Comparison of ENCODE assay signal across 9 cellular contexts in the genomic region with DNA sequence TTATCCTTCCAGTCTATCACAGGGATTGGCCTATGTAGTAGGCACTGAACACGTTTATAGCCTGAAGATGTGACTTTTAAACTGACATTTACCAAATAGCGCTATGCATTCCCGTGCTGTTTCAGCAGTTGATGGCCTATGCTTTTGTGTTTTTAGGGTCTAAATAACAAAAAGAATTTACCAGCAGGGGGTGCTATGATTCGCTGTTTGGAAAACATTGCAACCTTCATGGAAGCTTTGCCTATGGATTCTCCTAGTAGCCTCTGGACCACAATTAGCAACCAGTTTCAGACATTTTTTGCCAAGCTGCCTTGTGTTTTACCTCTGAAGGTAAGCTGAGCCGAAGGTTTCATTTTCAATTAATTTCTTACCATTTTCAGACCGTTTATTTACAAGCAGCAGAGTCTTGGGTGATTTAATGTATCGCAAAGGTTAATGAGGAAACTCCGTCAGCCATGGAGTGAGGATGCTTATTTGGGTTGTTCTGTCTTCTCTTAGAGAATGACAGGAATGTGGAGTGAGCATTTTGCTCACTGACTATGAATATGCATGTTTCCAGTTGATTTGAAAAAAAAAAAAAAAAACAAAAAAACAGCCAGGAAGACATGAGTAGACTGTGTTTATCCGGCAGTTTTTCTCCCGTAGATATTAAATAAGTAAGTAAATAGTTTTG.
A peak's percentile ranks its signal among the peaks of the same experiment; 100 is the strongest.
DNase-seq lines count a peak whose midpoint lies in the region; ATAC-seq and TF ChIP-seq lines count a peak whose summit lies in the region.
"Had no signal": no experiment of that assay in that cellular context is flagged by ENCODE, and none has a peak within 500 bp of the region (broad histone marks: within the 10 kb centered on the region; RNA-seq: fewer than 3 reads in every experiment).

No MANE protein-coding gene starts in this region.

- POLR2A ChIA-PET in A673 (lab: Charles Lee; ENCODE audit: low non-redundant PET), result interaction anchor here (0.6 kb wide), 1 partner anchor 45 kb away, joined by 4 read pairs; no protein-coding TSS in a partner anchor

- in situ Hi-C loops in transverse colon (cut with MboI; ENCODE audit: low pct_ligation_motif_present in 1 of 4, low pct_unique_long_range_greater_than_20kb in 1 of 4, low sequenced_read_pairs in 3 of 4), result loop anchor here (10.0 to 25.0 kb wide), 3 partner anchors 230 to 250 kb away; no protein-coding TSS in a partner anchor

- no peaks in the 10 kb centered on the region for H3K36me3 ChIP-seq in A673 (ENCODE audit: insufficient read depth, low read length, poor library complexity, severe bottlenecking)
- H3K36me3 ChIP-seq in transverse colon, result no peaks in the 10 kb centered on the region

- peak; percentile 78 for DNase-seq in A673 (ENCODE audit: low spot score)
- peak; percentile 29 for DNase-seq in GM10266 (ENCODE audit: extremely low spot score)
- DNase-seq in NCI-H2107 treated with DMSO at 0.1 percent for 48 hours (lab: John Stamatoyannopoulos, UW; ENCODE audit: unreplicated experiment), result peak; percentile 59
- DNase-seq in amniotic stem cell (lab: John Stamatoyannopoulos, UW), result peak; percentile 68
- peak; percentile 69 for DNase-seq in iPS DF 4.7 (ENCODE audit: extremely low read depth, low spot score)
- DNase-seq in transverse colon, result no peak
- no peak for DNase-seq in stimulated activated CD4-positive, alpha-beta T cell treated with anti-CD3 and anti-CD28 coated beads, Interleukin-2, amount 100 ng/mL, for 48 hours

- no TSS peak for BruUV-seq in A673 (replicated peaks; lab: Mats Ljungman, UMichigan)

- no peaks in the 10 kb centered on the region for H3K4me1 ChIP-seq in A673 (ENCODE audit: insufficient read depth, low read length, poor library complexity, severe bottlenecking)
- no peaks in the 10 kb centered on the region for H3K4me1 ChIP-seq in transverse colon

- TF ChIP-seq CTCF in A673 (conservative IDR thresholded peaks at IDR 0.05; ENCODE audit: low read depth, low read length) (peak; percentile 65), GM10266 (IDR thresholded peaks at IDR 0.05; ENCODE audit: control insufficient read depth, insufficient read depth, low read depth, missing control alignments) (peak; percentile 49), transverse colon (IDR thresholded peaks at IDR 0.05) (peak; percentile 36 to 55 (median 50))

- H3K27me3 ChIP-seq in A673 (replicated peaks; ENCODE audit: insufficient read depth, low read depth, low read length, poor library complexity) (peaks cover 14% of the 10 kb centered on the region), transverse colon (peaks cover 5% of the 10 kb centered on the region)

- TF ChIP-seq POLR2A in transverse colon (IDR thresholded peaks at IDR 0.05), result no peak

- WGBS in transverse colon (ENCODE audit: low coverage in 1 of 2), 2 donors, result 38 to 40% methylated on average over 10 of the region's 10 CpGs

- TF ChIP-seq EP300 in transverse colon (IDR thresholded peaks at IDR 0.05; ENCODE audit: low read depth), result no peak

- CTCF ChIA-PET in A673 (lab: Charles Lee), result interaction anchor here (0.7 to 1.8 kb wide), 3 partner anchors 248 to 481 kb away, joined by 4 to 11 read pairs (median 4); no protein-coding TSS in a partner anchor

- H3K9me3 ChIP-seq in A673 (ENCODE audit: low read depth, low read length, poor library complexity, severe bottlenecking) (no peaks in the 10 kb centered on the region), transverse colon (no peaks in the 10 kb centered on the region)

- intact Hi-C loops in A673 (cut with micrococcal nuclease; ENCODE audit: unreplicated experiment) (loop anchor here (2.0 to 10.0 kb wide), 3 partner anchors 238 to 350 kb away; no protein-coding TSS in a partner anchor), transverse colon (cut with DNase I; ENCODE audit: low total_unique reads) (loop anchor here (2.0 to 5.0 kb wide), 2 partner anchors 134 to 237 kb away; partner anchors contain the start of gene PRIMA1)

- H3K27ac ChIP-seq in A673 (ENCODE audit: low read depth, low read length, poor library complexity, severe bottlenecking) (no peak overlapping the region), transverse colon (no peak overlapping the region)
- H3K27ac ChIP-seq: epithelial cell of prostate had no signal

- H3K4me3 ChIP-seq in A673 (ENCODE audit: low read depth, low read length, poor library complexity, severe bottlenecking), result no peak overlapping the region
- H3K4me3 ChIP-seq in transverse colon, result no peak overlapping the region

- no peak for ATAC-seq in HG03378 (IDR thresholded peaks at IDR 0.05; ENCODE audit: unreplicated experiment)

Comparison
In these comparisons a context has a peak if more than half of its experiments do, and no peak if none do; other contexts are left out.
1. DNase-seq: peak in A673 (single experiment), GM10266 (single experiment), NCI-H2107 treated with DMSO at 0.1 percent for 48 hours (single experiment), amniotic stem cell (single experiment) and iPS DF 4.7 (single experiment); none in transverse colon (single experiment) and stimulated activated CD4-positive, alpha-beta T cell treated with anti-CD3 and anti-CD28 coated beads, Interleukin-2, amount 100 ng/mL, for 48 hours (0 of 2).
2. Peak in every context shown above with its lines, with median percentiles within 50 percentile points of each other: CTCF ChIP-seq.